10 cellular contexts compared by ENCODE assay signal in the genomic region with DNA sequence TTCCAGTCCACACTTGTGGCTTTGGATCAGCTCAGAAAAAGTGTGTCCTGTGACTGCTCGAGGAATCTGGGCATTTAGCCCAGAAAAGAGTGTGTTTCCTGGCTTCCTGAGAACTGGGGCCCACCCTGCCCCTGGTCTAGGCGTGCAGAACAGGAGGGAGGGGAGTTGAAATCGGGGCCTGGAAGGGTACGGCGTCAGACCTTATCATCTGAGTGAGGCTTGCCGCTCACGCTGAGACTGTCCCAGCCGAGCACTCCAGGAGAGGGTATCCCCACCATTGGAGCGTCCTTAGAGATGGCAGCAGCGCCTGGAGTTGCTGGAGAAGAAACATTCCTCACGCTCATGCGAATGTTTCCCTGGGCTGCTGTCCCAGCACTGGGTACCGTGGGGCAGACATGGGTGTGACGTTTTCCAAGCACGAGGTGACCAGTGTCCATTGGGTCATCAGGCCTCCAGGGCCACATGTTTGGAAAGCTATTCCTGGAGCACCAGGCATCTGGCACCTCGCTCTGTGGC. TPM values are rescaled to one million over a fixed set of nuclear protein-coding genes. Genes with fewer than 3 reads are reported as not detected.
A peak's percentile ranks its signal among the peaks of the same experiment; 100 is the strongest.
DNase-seq lines count a peak whose midpoint lies in the region; ATAC-seq, FAIRE-seq and TF ChIP-seq lines count a peak whose summit lies in the region.
"Had no signal": no experiment of that assay in that cellular context is flagged by ENCODE, and none has a peak within 500 bp of the region (broad histone marks: within the 10 kb centered on the region; RNA-seq: fewer than 3 reads in every experiment).

No MANE protein-coding gene starts in this region.

- H4K20me1 ChIP-seq in HepG2 (ENCODE audit: insufficient read depth, low read length) = peaks cover 20% of the 10 kb centered on the region

- H3K27me3 Mint-ChIP-seq in WTC11 (ENCODE audit: low read depth) = no peaks in the 10 kb centered on the region
- H3K27me3 Mint-ChIP-seq: activated CD4-positive, alpha-beta T cell treated with anti-CD3 and anti-CD28 coated beads, Interleukin-2, amount 10 ng/mL, durations not matched to agents 7 days and 5 days had no signal

- no peak overlapping the region for H2AFZ ChIP-seq in HepG2 (ENCODE audit: low read length)

- WGBS in HepG2 (ENCODE audit: low lambda C conversion rate) = 79% methylated on average over 8 of the region's 16 CpGs
- 38% methylated on average over 14 of the region's 16 CpGs for WGBS in suprapubic skin

- H3K79me2 ChIP-seq in HepG2 (ENCODE audit: insufficient read depth, low read length) = peaks cover 91% of the 10 kb centered on the region

- no TSS peak for BruUV-seq in HepG2 (replicated peaks; lab: Mats Ljungman, UMichigan)

- peaks cover 93% of the 10 kb centered on the region for H3K4me1 ChIP-seq in HepG2 (ENCODE audit: insufficient read depth, low read length)
- peaks cover 65% of the 10 kb centered on the region for H3K4me1 ChIP-seq in suprapubic skin

- TF ChIP-seq EP300 in HepG2 (IDR thresholded peaks at IDR 0.05; ENCODE audit: low read depth in 2 of 2, low read length in 2 of 2) (no peak), HepG2 (CRISPR knock-in tag; IDR thresholded peaks at IDR 0.05; ENCODE audit: borderline replicate concordance) (no peak), suprapubic skin (IDR thresholded peaks at IDR 0.05) (no peak)

- no peaks in the 10 kb centered on the region for H3K36me3 Mint-ChIP-seq in WTC11

- H3K4me3 ChIP-seq in coronary artery (peak overlapping the region; percentile 23), HepG2 (replicated peaks in 1 of 3; ENCODE audit: insufficient read depth in 1 of 3, low read depth in 2 of 3, low read length in 3 of 3) (no peak overlapping the region), suprapubic skin (no peak overlapping the region)

- TF ChIP-seq CTCF in coronary artery (IDR thresholded peaks at IDR 0.05) = no peak
- TF ChIP-seq CTCF in HepG2 (CRISPR knock-in tag; IDR thresholded peaks at IDR 0.05) = no peak
- TF ChIP-seq CTCF in suprapubic skin (IDR thresholded peaks at IDR 0.05) = no peak
- TF ChIP-seq CTCF in WTC11 (IDR thresholded peaks at IDR 0.05) = no peak

- H3K9ac ChIP-seq in HepG2 (ENCODE audit: insufficient read depth, low read depth, low read length) = no peak overlapping the region

- no peak overlapping the region for H3K4me2 ChIP-seq in HepG2 (ENCODE audit: low read depth, low read length)

- DNase-seq in HT1080 (ENCODE audit: low read depth) = peak; percentile 54
- peak; percentile 90 for DNase-seq in coronary artery (ENCODE audit: low spot score)
- no peak for DNase-seq in HepG2 (ENCODE audit: low spot score)
- DNase-seq in suprapubic skin (ENCODE audit: low spot score in 2 of 2) = no peak
- no peak for DNase-seq in HuH-7.5 (ENCODE audit: low spot score)
- DNase-seq in OCI-M2 (lab: John Stamatoyannopoulos, UW; ENCODE audit: unreplicated experiment) = no peak
- no peak for DNase-seq in WTC11 (ENCODE audit: low spot score)
- DNase-seq: activated CD4-positive, alpha-beta T cell treated with anti-CD3 and anti-CD28 coated beads, Interleukin-2, amount 10 ng/mL, durations not matched to agents 7 days and 5 days had no signal

- no peaks in the 10 kb centered on the region for H3K27me3 ChIP-seq in HepG2 (ENCODE audit: control insufficient read depth in 1 of 2, insufficient read depth in 2 of 2, low read length in 2 of 2)
- no peaks in the 10 kb centered on the region for H3K27me3 ChIP-seq in suprapubic skin

- H3K36me3 ChIP-seq in HepG2 (replicated peaks in 1 of 2; ENCODE audit: control insufficient read depth in 1 of 2, insufficient read depth in 2 of 2, low read length in 2 of 2) (peaks cover 1 to 18% of the 10 kb centered on the region in 2 experiments; a peak in 4 of 5 replicates), suprapubic skin (no peaks in the 10 kb centered on the region)

- H3K4me3 Mint-ChIP-seq in WTC11 = no peak overlapping the region
- H3K4me3 Mint-ChIP-seq: activated CD4-positive, alpha-beta T cell treated with anti-CD3 and anti-CD28 coated beads, Interleukin-2, amount 10 ng/mL, durations not matched to agents 7 days and 5 days had no signal

- in situ Hi-C loops in HepG2 (cut with HindIII; ENCODE audit: extremely low pct_ligation_motif_present, low pct_unique_long_range_greater_than_20kb) = no loop called here

- no peaks in the 10 kb centered on the region for H3K9me3 Mint-ChIP-seq in WTC11
- H3K9me3 Mint-ChIP-seq: activated CD4-positive, alpha-beta T cell treated with anti-CD3 and anti-CD28 coated beads, Interleukin-2, amount 10 ng/mL, durations not matched to agents 7 days and 5 days had no signal

- no peak overlapping the region for H3K27ac Mint-ChIP-seq in WTC11

- TF ChIP-seq POLR2A in HepG2 (IDR thresholded peaks at IDR 0.05; ENCODE audit: insufficient read depth in 1 of 2, low read depth in 2 of 2, low read length in 2 of 2) (no peak), suprapubic skin (IDR thresholded peaks at IDR 0.05) (no peak)

- FAIRE-seq in HepG2 (lab: Jason Lieb, UNC) = no peak
- FAIRE-seq: endometrium had no signal

- H3K27ac ChIP-seq in coronary artery (peak overlapping the region; percentile 75 to 97), HepG2 (ENCODE audit: extremely low read length, insufficient read depth, low read length) (no peak overlapping the region), suprapubic skin (peak overlapping the region; percentile 75)

- H3K4me1 Mint-ChIP-seq in WTC11 = peaks cover 5% of the 10 kb centered on the region

- H3K9me3 ChIP-seq in HepG2 (ENCODE audit: low read length) (no peaks in the 10 kb centered on the region), suprapubic skin (no peaks in the 10 kb centered on the region)

- ATAC-seq in HepG2 (no peak), GM18861 (IDR thresholded peaks at IDR 0.05; ENCODE audit: unreplicated experiment) (no peak), WTC11 (no peak)

- TF ChIP-seq RAD21 in HepG2 (CRISPR knock-in tag; IDR thresholded peaks at IDR 0.05) = no peak

- intact Hi-C loops in HepG2 (cut with micrococcal nuclease; ENCODE audit: unreplicated experiment) = loop anchor here (10.0 kb wide), 1 partner anchor 145 kb away; no protein-coding TSS in a partner anchor

- CTCF ChIA-PET in HepG2 (lab: Yijun Ruan, JAX; ENCODE audit: low intra/inter-chr PET ratio, low total read pairs) = no interaction called here
- CTCF ChIA-PET in WTC11 (lab: Charles Lee) = interaction anchor here (1.1 kb wide), 1 partner anchor 9 kb away, joined by 3 read pairs; no protein-coding TSS in a partner anchor

- POLR2A ChIA-PET in HepG2 (lab: Yijun Ruan, JAX) (interaction anchor here (1.0 kb wide), 1 partner anchor 21 kb away, joined by 3 read pairs; no protein-coding TSS in a partner anchor), WTC11 (lab: Charles Lee) (no interaction called here)

TF ChIP-seq in HepG2, 621 proteins besides CTCF, POLR2A, EP300 and RAD21 (continues in another document):
- TF ChIP-seq NKX3-1 (CRISPR knock-in tag; IDR thresholded peaks at IDR 0.05) (no peak), XBP1 (CRISPR knock-in tag; IDR thresholded peaks at IDR 0.05) (no peak), SUZ12 (IDR thresholded peaks at IDR 0.05; ENCODE audit: low read depth, low read length) (no peak), PCBP1 (IDR thresholded peaks at IDR 0.05; ENCODE audit: borderline replicate concordance, low read depth, low read length) (no peak)
- TF ChIP-seq, protein P1, sequence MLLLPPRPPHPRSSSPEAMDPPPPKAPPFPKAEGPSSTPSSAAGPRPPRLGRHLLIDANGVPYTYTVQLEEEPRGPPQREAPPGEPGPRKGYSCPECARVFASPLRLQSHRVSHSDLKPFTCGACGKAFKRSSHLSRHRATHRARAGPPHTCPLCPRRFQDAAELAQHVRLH (CRISPR knock-in tag; IDR thresholded peaks at IDR 0.05; ENCODE audit: borderline replicate concordance, low read depth) = no peak

TF ChIP-seq in WTC11, 78 proteins besides CTCF, POLR2A, EP300 and RAD21 (continues in another document):
- TF ChIP-seq KAT7 (CRISPR knock-in tag; IDR thresholded peaks at IDR 0.05; ENCODE audit: borderline replicate concordance) (no peak), GABPB1 (CRISPR knock-in tag; IDR thresholded peaks at IDR 0.05) (no peak), NR1H2 (CRISPR knock-in tag; IDR thresholded peaks at IDR 0.05) (no peak)

RNA-seq across cellular contexts. Expression of a gene that starts 22.5 kb away (rescaled TPM):
- 40.9 and 43.9 TPM in 2 replicates for total RNA-seq in HT1080 (2014; rRNA removed; shearing (Covaris generic))
- polyA plus RNA-seq in HT1080 (2015; cell fraction: cytosol; rRNA removed) = 67.1 and 68.4 TPM in 2 replicates
- 39.9 and 52.2 TPM in 2 replicates for polyA plus RNA-seq in HT1080 (2015; cell fraction: nucleus; rRNA removed)
- total RNA-seq in HepG2 (2016; rRNA removed; fragmentation: Illumina TruSeq; extraction: Trizol) = 30.4 and 44.7 TPM in 2 replicates
- total RNA-seq in HepG2 (2016; cell fraction: cytosol; rRNA removed; fragmentation: Illumina TruSeq; extraction: Trizol; ENCODE audit: low read depth) = 24.6 and 26.3 TPM in 2 replicates
- 33.2 and 37.5 TPM in 2 replicates for total RNA-seq in HepG2 (2016; cell fraction: insoluble cytoplasmic fraction; rRNA removed; fragmentation: Illumina TruSeq; extraction: Trizol)
- 49.4 and 52.7 TPM in 2 replicates for total RNA-seq in HepG2 (2016; cell fraction: membrane; rRNA removed; fragmentation: Illumina TruSeq; extraction: Trizol)
- total RNA-seq in HepG2 (2016; cell fraction: nucleus; rRNA removed; fragmentation: Illumina TruSeq; extraction: Trizol) = 18.1 and 19.8 TPM in 2 replicates
- 119 and 127 TPM in 2 replicates for polyA plus RNA-seq in HepG2 (2011; rRNA removed)
- polyA plus RNA-seq in HepG2 (2011; cell fraction: cytosol; rRNA removed) = 131 and 138 TPM in 2 replicates
- polyA plus RNA-seq in HepG2 (2011; cell fraction: nucleus; rRNA removed) = 94.1 and 101 TPM in 2 replicates
- 75.9 and 86.0 TPM in 2 replicates for polyA plus RNA-seq in HepG2 (2012)
- 55.6 and 62.7 TPM in 2 replicates for polyA plus RNA-seq in HepG2 (2016; cell fraction: cytosol; fragmentation: Illumina TruSeq; extraction: Trizol; ENCODE audit: low read depth)
- 71.0 and 74.4 TPM in 2 replicates for polyA plus RNA-seq in HepG2 (2016; cell fraction: insoluble cytoplasmic fraction; fragmentation: Illumina TruSeq; extraction: Trizol; ENCODE audit: low read depth)
- polyA plus RNA-seq in HepG2 (2016; cell fraction: membrane; fragmentation: Illumina TruSeq; extraction: Trizol; ENCODE audit: low read depth) = 68.1 and 79.5 TPM in 2 replicates
- 41.9 and 42.8 TPM in 2 replicates for polyA plus RNA-seq in HepG2 (2016; cell fraction: nucleus; fragmentation: Illumina TruSeq; extraction: Trizol; ENCODE audit: insufficient read depth, low read depth)
- 13.4 and 281 TPM in 2 replicates for polyA minus RNA-seq in HepG2 (2011; rRNA and poly(A)+ RNA removed; ENCODE audit: low replicate concordance)
- 74.6 and 87.4 TPM in 2 replicates for polyA minus RNA-seq in HepG2 (2011; cell fraction: cytosol; rRNA and poly(A)+ RNA removed)
- 49.3 and 50.8 TPM in 2 replicates for polyA minus RNA-seq in HepG2 (2011; cell fraction: nucleus; rRNA and poly(A)+ RNA removed)
- total RNA-seq in suprapubic skin = 10 to 100 TPM in 2 of 4 donors, 1 to 10 TPM in 2; 5.4 to 17.5 (median 10.6) TPM
- total RNA-seq in WTC11 (2021) = 19.2 to 23.0 TPM (median 21.4 TPM) in 3 replicates

Comparison
In these comparisons a context has a peak if more than half of its experiments do, and no peak if none do; other contexts are left out.
1. DNase-seq: peak in HT1080 (single experiment) and coronary artery (single experiment); none in HepG2 (single experiment), suprapubic skin (0 of 2), HuH-7.5 (single experiment), OCI-M2 (single experiment) and WTC11 (single experiment).